In genomic region chr16:23257682-23258081, GRCh38 we compare ENCODE assay signal across 16 cellular contexts. TPM values are rescaled to one million over a fixed set of nuclear protein-coding genes. Genes with fewer than 3 reads are reported as not detected.
A peak's percentile ranks its signal among the peaks of the same experiment; 100 is the strongest.
DNase-seq lines count a peak whose midpoint lies in the region; ATAC-seq and TF ChIP-seq lines count a peak whose summit lies in the region.
"Had no signal": no experiment of that assay in that cellular context is flagged by ENCODE, and none has a peak within 500 bp of the region (broad histone marks: within the 10 kb centered on the region; RNA-seq: fewer than 3 reads in every experiment).

No MANE protein-coding gene starts in this region.

- no peak overlapping the region for H3K4me3 Mint-ChIP-seq in Caco-2 (ENCODE audit: unreplicated experiment)
- no peak overlapping the region for H3K4me3 Mint-ChIP-seq in neural crest cell

- no peaks in the 10 kb centered on the region for H3K79me2 ChIP-seq in PC-9 (ENCODE audit: low read depth)

- POLR2A ChIA-PET in Caco-2 (lab: Charles Lee) (no interaction called here), PC-9 (lab: Charles Lee; ENCODE audit: unreplicated experiment) (no interaction called here)

- no peaks in the 10 kb centered on the region for H3K27me3 ChIP-seq in Caco-2 (replicated peaks; ENCODE audit: control insufficient read depth, insufficient read depth, low read length)
- no peaks in the 10 kb centered on the region for H3K27me3 ChIP-seq in PC-9 (ENCODE audit: insufficient read depth, low read depth)
- no peaks in the 10 kb centered on the region for H3K27me3 ChIP-seq in esophagus (ENCODE audit: control insufficient read depth in 1 of 2, insufficient read depth in 2 of 2, low read length in 2 of 2)
- peaks cover 0 to 10% of the 10 kb centered on the region in 2 donors for H3K27me3 ChIP-seq in tibial artery

- no TSS peak for BruUV-seq in Caco-2 (replicated peaks; lab: Mats Ljungman, UMichigan)
- BruUV-seq in PC-9 (replicated peaks; lab: Mats Ljungman, UMichigan): no TSS peak

- DNase-seq in Caco-2 (peak; percentile 62 to 70), PC-9 (peak; percentile 82 to 97), neural crest cell (ENCODE audit: low read depth, low spot score) (no peak), activated gamma-delta T cell treated with Interleukin-2 at 50 U/mL for 16 hours (no peak), tibial artery (no peak), NCI-H2227 (lab: John Stamatoyannopoulos, UW; ENCODE audit: unreplicated experiment) (no peak)
- DNase-seq: DND-41, GF-D8, KBM-7, NCI-H1092, NCI-H1694 treated with DMSO at 0.1 percent for 48 hours, Right ventricle myocardium superior had no signal

- TF ChIP-seq CTCF in Caco-2 (IDR thresholded peaks at IDR 0.05; ENCODE audit: insufficient read depth in 1 of 2, low read depth in 1 of 2, low read length in 1 of 2, severe bottlenecking in 1 of 2, unreplicated experiment in 1 of 2): no peak
- TF ChIP-seq CTCF in PC-9 (conservative IDR thresholded peaks at IDR 0.05): no peak
- TF ChIP-seq CTCF in neural crest cell (conservative IDR thresholded peaks at IDR 0.05): no peak
- no peak for TF ChIP-seq CTCF in tibial artery (IDR thresholded peaks at IDR 0.05)

- H3K4me1 ChIP-seq in Caco-2 (no peaks in the 10 kb centered on the region), PC-9 (replicated peaks; ENCODE audit: insufficient read depth) (peaks cover 70% of the 10 kb centered on the region), esophagus (ENCODE audit: control insufficient read depth in 2 of 2, insufficient read depth in 2 of 2, low read length in 1 of 2) (peaks cover 0 to 9% of the 10 kb centered on the region in 2 donors), tibial artery (no peaks in the 10 kb centered on the region)

- intact Hi-C loops in Caco-2 (cut with micrococcal nuclease; ENCODE audit: unreplicated experiment) (no loop called here), PC-9 (cut with micrococcal nuclease; ENCODE audit: unreplicated experiment) (loop anchor here (5.0 to 10.0 kb wide), 3 partner anchors 77 to 165 kb away; no protein-coding TSS in a partner anchor), tibial artery (cut with DNase I; ENCODE audit: low total_unique reads) (no loop called here)

- no peaks in the 10 kb centered on the region for H3K36me3 Mint-ChIP-seq in Caco-2 (ENCODE audit: insufficient read depth, unreplicated experiment)
- no peaks in the 10 kb centered on the region for H3K36me3 Mint-ChIP-seq in neural crest cell (ENCODE audit: low read depth)

- no peaks in the 10 kb centered on the region for H3K9me2 ChIP-seq in PC-9 (ENCODE audit: insufficient read depth)

- no peaks in the 10 kb centered on the region for H3K9me3 Mint-ChIP-seq in Caco-2 (ENCODE audit: unreplicated experiment)
- H3K9me3 Mint-ChIP-seq in neural crest cell: no peaks in the 10 kb centered on the region

- H3K27me3 Mint-ChIP-seq in Caco-2 (ENCODE audit: insufficient read depth, unreplicated experiment) (peaks cover 6% of the 10 kb centered on the region), neural crest cell (ENCODE audit: low read depth) (peaks cover 50% of the 10 kb centered on the region)

- H3K4me1 Mint-ChIP-seq in Caco-2 (ENCODE audit: low read depth, unreplicated experiment) (peaks cover 19% of the 10 kb centered on the region), neural crest cell (no peaks in the 10 kb centered on the region)

- peaks cover 36% of the 10 kb centered on the region for H3F3A ChIP-seq in PC-9 (ENCODE audit: insufficient read depth, low read depth)

- H2AFZ ChIP-seq in PC-9: peak overlapping the region; percentile 71; the same call in 1 of the 2 replicates

- H3K9me3 ChIP-seq in Caco-2: no peaks in the 10 kb centered on the region
- H3K9me3 ChIP-seq in PC-9 (ENCODE audit: insufficient read depth, low read depth): no peaks in the 10 kb centered on the region
- H3K9me3 ChIP-seq in esophagus (ENCODE audit: control insufficient read depth in 2 of 2, insufficient read depth in 1 of 2, low read depth in 1 of 2, low read length in 1 of 2): no peaks in the 10 kb centered on the region
- H3K9me3 ChIP-seq in tibial artery: no peaks in the 10 kb centered on the region

- no peak overlapping the region for H3K27ac Mint-ChIP-seq in Caco-2 (ENCODE audit: unreplicated experiment)
- peak overlapping the region; percentile 15 for H3K27ac Mint-ChIP-seq in neural crest cell (ENCODE audit: unreplicated experiment)

- H4K20me1 ChIP-seq in PC-9 (ENCODE audit: insufficient read depth): no peaks in the 10 kb centered on the region

- ATAC-seq in HG03045 (IDR thresholded peaks at IDR 0.05; ENCODE audit: unreplicated experiment): no peak

- H3K4me2 ChIP-seq in PC-9: peak overlapping the region; percentile 69

- H3K36me3 ChIP-seq in Caco-2 (ENCODE audit: control insufficient read depth, insufficient read depth, low read length) (no peaks in the 10 kb centered on the region), PC-9 (ENCODE audit: low read depth) (no peaks in the 10 kb centered on the region), esophagus (ENCODE audit: control insufficient read depth in 2 of 2, insufficient read depth in 2 of 2, low read length in 1 of 2) (no peaks in the 10 kb centered on the region), tibial artery (no peaks in the 10 kb centered on the region)

- peak overlapping the region; percentile 94 for H3K27ac ChIP-seq in PC-9
- H3K27ac ChIP-seq in esophagus (ENCODE audit: low read depth in 2 of 2, low read length in 1 of 2): peak overlapping the region; percentile 76 to 88
- H3K27ac ChIP-seq in tibial artery: no peak overlapping the region
- H3K27ac ChIP-seq: HL-60 had no signal

- 25 to 43% methylated on average over 1 of the region's 1 CpG for WGBS in esophagus, 2 donors

- CTCF ChIA-PET in Caco-2 (lab: Charles Lee): no interaction called here
- CTCF ChIA-PET in PC-9 (lab: Charles Lee): interaction anchor here (0.7 to 1.3 kb wide), 2 partner anchors 176 to 178 kb away, joined by 5 to 11 read pairs; no protein-coding TSS in a partner anchor

- H3K4me3 ChIP-seq in Caco-2 (ENCODE audit: low read depth, low read length): no peak overlapping the region
- peak overlapping the region; percentile 40; the same call in 1 of the 2 replicates for H3K4me3 ChIP-seq in PC-9
- no peak overlapping the region for H3K4me3 ChIP-seq in esophagus (ENCODE audit: low read depth in 1 of 2, low read length in 2 of 2)
- no peak overlapping the region for H3K4me3 ChIP-seq in tibial artery

RNA-seq across cellular contexts. Expression of gene SCNN1B, which starts 44.4 kb away (rescaled TPM):
- not detected in 2 replicates for total RNA-seq in Caco-2 (2022)
- 0.57 and 0.60 TPM in 2 replicates for total RNA-seq in PC-9 (2021)
- 10 to 100 TPM; 46.0 to 99.9 TPM for polyA plus RNA-seq in esophagus
- not detected in 2 replicates for total RNA-seq in neural crest cell
- total RNA-seq: M059J, Right ventricle myocardium superior had no signal

Comparison
In these comparisons a context has a peak if more than half of its experiments do, and no peak if none do; other contexts are left out.
1. DNase-seq: peak in Caco-2 (2 of 2) and PC-9 (2 of 2); none in neural crest cell (single experiment), activated gamma-delta T cell treated with Interleukin-2 at 50 U/mL for 16 hours (single experiment), tibial artery (0 of 2) and NCI-H2227 (single experiment).
2. H3K27ac ChIP-seq: peak in PC-9 (single experiment) and esophagus (2 of 2); none in tibial artery (0 of 2).